In genomic region chr9:121861501-121862180, GRCh38 we compare ENCODE assay signal across 8 cellular contexts.
DNase-seq lines count a peak whose midpoint lies in the region; ATAC-seq and TF ChIP-seq lines count a peak whose summit lies in the region.

No MANE protein-coding gene starts in this region.

- H3K27ac ChIP-seq in breast epithelium (peak overlapping the region; percentile 16 to 29), liver (ENCODE audit: low read depth in 1 of 2, low read length in 2 of 2) (no peak overlapping the region)

- no peak overlapping the region for H3K4me3 ChIP-seq in BE2C (ENCODE audit: low read depth, low read length)
- no peak overlapping the region for H3K4me3 ChIP-seq in breast epithelium
- no peak overlapping the region for H3K4me3 ChIP-seq in liver (ENCODE audit: low read depth in 1 of 3, low read length in 3 of 3)

- H3K36me3 Mint-ChIP-seq in activated naive CD8-positive, alpha-beta T cell treated with anti-CD3 and anti-CD28 coated beads for 36 hours = no peaks in the 10 kb centered on the region

- no peaks in the 10 kb centered on the region for H3K9me3 Mint-ChIP-seq in activated naive CD8-positive, alpha-beta T cell treated with anti-CD3 and anti-CD28 coated beads for 36 hours

- H3K4me3 Mint-ChIP-seq in activated naive CD8-positive, alpha-beta T cell treated with anti-CD3 and anti-CD28 coated beads for 36 hours = no peak overlapping the region

- TF ChIP-seq POLR2A in breast epithelium (IDR thresholded peaks at IDR 0.05) = no peak

- H3K4me1 ChIP-seq in BE2C = no peaks in the 10 kb centered on the region
- peaks cover 0 to 5% of the 10 kb centered on the region in 2 donors for H3K4me1 ChIP-seq in breast epithelium
- no peaks in the 10 kb centered on the region for H3K4me1 ChIP-seq in liver (ENCODE audit: control insufficient read depth in 4 of 4, insufficient read depth in 4 of 4, low read length in 3 of 4)

- H3K4me1 Mint-ChIP-seq in activated naive CD8-positive, alpha-beta T cell treated with anti-CD3 and anti-CD28 coated beads for 36 hours = no peaks in the 10 kb centered on the region

- no peaks in the 10 kb centered on the region; the same call in 1 of the 2 replicates for H3K9me3 ChIP-seq in BE2C
- no peaks in the 10 kb centered on the region for H3K9me3 ChIP-seq in breast epithelium
- no peaks in the 10 kb centered on the region for H3K9me3 ChIP-seq in liver (ENCODE audit: control insufficient read depth in 4 of 4, low read length in 3 of 4)

- ATAC-seq in HG03460 (IDR thresholded peaks at IDR 0.05; ENCODE audit: unreplicated experiment) = no peak

- peak; percentile 38; the same call in 1 of the 2 replicates for TF ChIP-seq RAD21 in Ishikawa (IDR thresholded peaks at IDR 0.05; ENCODE audit: low read depth)
- TF ChIP-seq RAD21 in liver (IDR thresholded peaks at IDR 0.05) = peak; percentile 73 to 85

- DNase-seq in BE2C (peak; percentile 61), breast epithelium (ENCODE audit: low spot score in 2 of 2) (peak in 1 of 2 donors; percentile 15), NCI-H2029 treated with DMSO at 0.1 percent for 48 hours (lab: John Stamatoyannopoulos, UW) (no peak), NOMO-1 treated with DMSO at 0.1 percent for 48 hours (lab: John Stamatoyannopoulos, UW; ENCODE audit: unreplicated experiment) (no peak)
- no peak for DNase-seq in activated naive CD8-positive, alpha-beta T cell treated with anti-CD3 and anti-CD28 coated beads for 36 hours

- H3K9ac ChIP-seq in liver (ENCODE audit: low read depth in 1 of 2, low read length in 2 of 2) = no peak overlapping the region

- no peaks in the 10 kb centered on the region for H3K27me3 ChIP-seq in BE2C
- H3K27me3 ChIP-seq in breast epithelium = no peaks in the 10 kb centered on the region
- no peaks in the 10 kb centered on the region for H3K27me3 ChIP-seq in liver (ENCODE audit: control insufficient read depth in 4 of 4, insufficient read depth in 4 of 4, low read length in 3 of 4)

- 47% methylated on average over 4 of the region's 4 CpGs for WGBS in liver

- no peaks in the 10 kb centered on the region for H3K27me3 Mint-ChIP-seq in activated naive CD8-positive, alpha-beta T cell treated with anti-CD3 and anti-CD28 coated beads for 36 hours

- H3K27ac Mint-ChIP-seq in activated naive CD8-positive, alpha-beta T cell treated with anti-CD3 and anti-CD28 coated beads for 36 hours = no peak overlapping the region

- TF ChIP-seq CTCF in BE2C (IDR thresholded peaks at IDR 0.05; ENCODE audit: low read depth, low read length) = peak; percentile 71
- peak in 1 of 3 donors; percentile 23 for TF ChIP-seq CTCF in breast epithelium (IDR thresholded peaks at IDR 0.05)
- TF ChIP-seq CTCF in liver (IDR thresholded peaks at IDR 0.05; ENCODE audit: low read depth, low read length, missing input control) = peak; percentile 66

- TF ChIP-seq EP300 in Ishikawa (IDR thresholded peaks at IDR 0.05; ENCODE audit: borderline replicate concordance) = no peak

- no peaks in the 10 kb centered on the region for H3K36me3 ChIP-seq in BE2C
- no peaks in the 10 kb centered on the region for H3K36me3 ChIP-seq in breast epithelium
- no peaks in the 10 kb centered on the region for H3K36me3 ChIP-seq in liver (ENCODE audit: control insufficient read depth in 4 of 4, insufficient read depth in 3 of 4, low read depth in 1 of 4, low read length in 3 of 4)

- intact Hi-C loops in breast epithelium (cut with DNase I; ENCODE audit: low total_unique reads) = no loop called here

TF ChIP-seq in Ishikawa, 13 proteins besides CTCF, POLR2A, EP300 and RAD21 (continues in another document):
- TF ChIP-seq REST (IDR thresholded peaks at IDR 0.05; ENCODE audit: low read depth) = no peak
- TF ChIP-seq NFIC (IDR thresholded peaks at IDR 0.05) = no peak
- no peak for TF ChIP-seq TAF1 (IDR thresholded peaks at IDR 0.05; ENCODE audit: low read depth)
- TF ChIP-seq TEAD4 (IDR thresholded peaks at IDR 0.05) = no peak
- no peak for TF ChIP-seq YY1 (IDR thresholded peaks at IDR 0.05; ENCODE audit: low read depth)
- no peak for TF ChIP-seq MAX (IDR thresholded peaks at IDR 0.05)
- no peak for TF ChIP-seq CEBPB (IDR thresholded peaks at IDR 0.05)
- no peak for TF ChIP-seq EGR1 (IDR thresholded peaks at IDR 0.05)
- TF ChIP-seq USF1 (IDR thresholded peaks at IDR 0.05) = no peak
- TF ChIP-seq TCF12 (IDR thresholded peaks at IDR 0.05; ENCODE audit: low read depth) = no peak

TF ChIP-seq in liver, 16 proteins besides CTCF, POLR2A, EP300 and RAD21:
- TF ChIP-seq ATF3 (IDR thresholded peaks at IDR 0.05) = no peak
- no peak for TF ChIP-seq ZBTB33 (IDR thresholded peaks at IDR 0.05)
- no peak for TF ChIP-seq FOXA2 (IDR thresholded peaks at IDR 0.05)
- no peak for TF ChIP-seq YY1 (IDR thresholded peaks at IDR 0.05)
- TF ChIP-seq RXRA (IDR thresholded peaks at IDR 0.05) = no peak
- TF ChIP-seq EGR1 (IDR thresholded peaks at IDR 0.05; ENCODE audit: low read depth in 2 of 2) = no peak
- TF ChIP-seq HNF4G (IDR thresholded peaks at IDR 0.05) = no peak

Comparison
In these comparisons a context has a peak if more than half of its experiments do, and no peak if none do; other contexts are left out.
1. H3K27ac ChIP-seq: peak in breast epithelium (2 of 2); none in liver (0 of 2).